Comparison of ENCODE assay signal across 8 cellular contexts in genomic region chr1:119808972-119809550, GRCh38. TPM values are rescaled to one million over a fixed set of nuclear protein-coding genes. Genes with fewer than 3 reads are reported as not detected.
DNase-seq lines count a peak whose midpoint lies in the region; ATAC-seq, FAIRE-seq and TF ChIP-seq lines count a peak whose summit lies in the region.

No MANE protein-coding gene starts in this region.

- peaks cover 5% of the 10 kb centered on the region for H3K27me3 ChIP-seq in bronchial epithelial cell (ENCODE audit: control insufficient read depth, insufficient read depth, low read length)

- H3K9me3 Mint-ChIP-seq in activated B cell treated with CpG ODN at 0.5 μM for 24 hours: no peaks in the 10 kb centered on the region

- H3K27me3 Mint-ChIP-seq in activated B cell treated with CpG ODN at 0.5 μM for 24 hours: peaks cover 10% of the 10 kb centered on the region

- H3K4me1 Mint-ChIP-seq in activated B cell treated with CpG ODN at 0.5 μM for 24 hours: peaks cover 4% of the 10 kb centered on the region

- POLR2A ChIA-PET in activated B cell treated with CpG ODN at 0.5 μM for 24 hours (lab: Charles Lee): no interaction called here

- intact Hi-C loops in activated B cell treated with CpG ODN at 0.5 μM for 24 hours (cut with micrococcal nuclease) (no loop called here), kidney (cut with DNase I) (no loop called here)

- H3K9ac ChIP-seq in kidney (ENCODE audit: low read length in 2 of 2): no peak overlapping the region

- H3K27ac Mint-ChIP-seq in activated B cell treated with CpG ODN at 0.5 μM for 24 hours: no peak overlapping the region

- H3K36me3 Mint-ChIP-seq in activated B cell treated with CpG ODN at 0.5 μM for 24 hours (ENCODE audit: low read depth): no peaks in the 10 kb centered on the region

- H3K4me3 ChIP-seq in bronchial epithelial cell (ENCODE audit: low read depth, low read length) (no peak overlapping the region), kidney (ENCODE audit: low read length in 2 of 2) (no peak overlapping the region)

- DNase-seq in NCI-H345 treated with DMSO at 0.1 percent for 48 hours (lab: John Stamatoyannopoulos, UW; ENCODE audit: unreplicated experiment) (peak; percentile 91), activated B cell treated with CpG ODN at 0.5 μM for 24 hours (peak; percentile 40), bronchial epithelial cell (ENCODE audit: low read depth) (peak; percentile 57), kidney (peak; percentile 85)
- peak; percentile 69 for DNase-seq in stimulated activated CD4-positive, alpha-beta T cell treated with anti-CD3 and anti-CD28 coated beads, Interleukin-1b, Interleukin-23, amount 100 ng/mL, for 48 hours

- H3K4me3 Mint-ChIP-seq in activated B cell treated with CpG ODN at 0.5 μM for 24 hours: no peak overlapping the region

- CTCF ChIA-PET in activated B cell treated with CpG ODN at 0.5 μM for 24 hours (lab: Charles Lee): interaction anchor here (1.0 to 1.7 kb wide), 5 partner anchors 9 to 20 kb away, joined by 3 to 9 read pairs (median 4); no protein-coding TSS in a partner anchor

- no peaks in the 10 kb centered on the region for H3K4me1 ChIP-seq in kidney (ENCODE audit: control insufficient read depth in 1 of 2, insufficient read depth in 1 of 2, low read depth in 1 of 2, low read length in 2 of 2)

- FAIRE-seq in bronchial epithelial cell (lab: Jason Lieb, UNC): no peak
- FAIRE-seq in kidney (lab: Jason Lieb, UNC): no peak

- no peaks in the 10 kb centered on the region for H3K36me3 ChIP-seq in bronchial epithelial cell (ENCODE audit: control insufficient read depth, insufficient read depth, low read length)
- no peaks in the 10 kb centered on the region for H3K36me3 ChIP-seq in kidney (ENCODE audit: control insufficient read depth in 1 of 2, insufficient read depth in 2 of 2, low read length in 2 of 2)

- no peak overlapping the region for H3K27ac ChIP-seq in kidney (ENCODE audit: low read depth in 2 of 2, low read length in 2 of 2)

- ATAC-seq in GM18511 (IDR thresholded peaks at IDR 0.05; ENCODE audit: unreplicated experiment) (peak; percentile 96), HG03159 (IDR thresholded peaks at IDR 0.05; ENCODE audit: unreplicated experiment) (peak; percentile 96), activated B cell treated with CpG ODN at 0.5 μM for 24 hours (ENCODE audit: low read depth) (no peak), GM18873 (IDR thresholded peaks at IDR 0.05; ENCODE audit: low FRiP score, unreplicated experiment) (no peak)

- peak; percentile 90 for TF ChIP-seq CTCF in activated B cell treated with CpG ODN at 0.5 μM for 24 hours (IDR thresholded peaks at IDR 0.05)
- peak; percentile 85 for TF ChIP-seq CTCF in bronchial epithelial cell (IDR thresholded peaks at IDR 0.05; ENCODE audit: insufficient read depth, low read length, severe bottlenecking)
- peak; percentile 79 for TF ChIP-seq CTCF in kidney (IDR thresholded peaks at IDR 0.05; ENCODE audit: borderline replicate concordance, extremely low read depth, insufficient read depth)

- H3K9me3 ChIP-seq in kidney (ENCODE audit: control insufficient read depth in 1 of 2, low read length in 2 of 2): no peaks in the 10 kb centered on the region

RNA-seq across cellular contexts. Expression of gene REG4, which starts 2.2 kb away (rescaled TPM):
- total RNA-seq in activated B cell treated with CpG ODN at 0.5 μM for 24 hours: not detected in 2 replicates
- not detected in 2 replicates for total RNA-seq in bronchial epithelial cell
- total RNA-seq in kidney: not detected
- 0.34 TPM for polyA plus RNA-seq in kidney (ENCODE audit: insufficient read depth, low read depth, low replicate concordance)

RNA-seq across cellular contexts. Expression of gene HMGCS2, which starts 40.4 kb away (rescaled TPM):
- total RNA-seq in activated B cell treated with CpG ODN at 0.5 μM for 24 hours (not detected in 2 replicates), bronchial epithelial cell (0.26 and 0.38 TPM in 2 replicates), kidney (3.9 TPM)
- 163 TPM for polyA plus RNA-seq in kidney (ENCODE audit: insufficient read depth, low read depth, low replicate concordance)

Comparison
In these comparisons a context has a peak if more than half of its experiments do, and no peak if none do; other contexts are left out.
1. ATAC-seq: peak in GM18511 (single experiment) and HG03159 (single experiment); none in activated B cell treated with CpG ODN at 0.5 μM for 24 hours (single experiment) and GM18873 (single experiment).
2. DNase-seq: peak in every context shown above with its lines; median percentile 91 in NCI-H345 treated with DMSO at 0.1 percent for 48 hours; 85 in kidney; 69 in stimulated activated CD4-positive, alpha-beta T cell treated with anti-CD3 and anti-CD28 coated beads, Interleukin-1b, Interleukin-23, amount 100 ng/mL, for 48 hours; 57 in bronchial epithelial cell; 40 in activated B cell treated with CpG ODN at 0.5 μM for 24 hours.
3. Peak in every context shown above with its lines, with median percentiles within 50 percentile points of each other: CTCF ChIP-seq.